17 cellular contexts compared by ENCODE assay signal in genomic region chr9:88234114-88234513, GRCh38.
"Had no signal": no experiment of that assay in that cellular context is flagged by ENCODE, and none has a peak within 500 bp of the region (broad histone marks: within the 10 kb centered on the region; RNA-seq: fewer than 3 reads in every experiment).

No MANE protein-coding gene starts in this region.

- H3K27me3 Mint-ChIP-seq: naive B cell had no signal

- H3K27ac ChIP-seq: epithelial cell of prostate, esophagus muscularis mucosa, heart left ventricle, ovary, thyroid gland, upper lobe of right lung, vagina had no signal

- H3K36me3 ChIP-seq: esophagus muscularis mucosa, heart left ventricle, ovary, thyroid gland, upper lobe of right lung, vagina had no signal

- H3K4me1 Mint-ChIP-seq: naive B cell had no signal

- H3K27me3 ChIP-seq: esophagus muscularis mucosa, heart left ventricle, ovary, thyroid gland, upper lobe of right lung, vagina had no signal

- H3K4me3 ChIP-seq: esophagus muscularis mucosa, heart left ventricle, ovary, thyroid gland, upper lobe of right lung, vagina had no signal

- H3K4me3 Mint-ChIP-seq: effector memory CD8-positive, alpha-beta T cell; naive B cell had no signal

- ATAC-seq: effector memory CD8-positive, alpha-beta T cell; heart left ventricle; left colon; right cardiac atrium; upper lobe of right lung had no signal

- H3K27ac Mint-ChIP-seq: effector memory CD8-positive, alpha-beta T cell; naive B cell had no signal

- H3K9me3 ChIP-seq: esophagus muscularis mucosa, ovary, thyroid gland, upper lobe of right lung, vagina had no signal

- DNase-seq: effector memory CD8-positive, alpha-beta T cell; foreskin melanocyte; heart left ventricle; hippocampal formation; left colon; mesendoderm; naive B cell; ovary; right cardiac atrium; small intestine; stimulated activated CD4-positive, alpha-beta T cell treated with anti-CD3 and anti-CD28 coated beads, Interleukin-12 subunit alpha, Interleukin-12 subunit beta, amount 100 ng/mL, for 4 hours; stimulated activated naive CD4-positive, alpha-beta T cell; thyroid gland; upper lobe of right lung had no signal
